ENCODE assay signal across 12 cellular contexts in the genomic region with DNA sequence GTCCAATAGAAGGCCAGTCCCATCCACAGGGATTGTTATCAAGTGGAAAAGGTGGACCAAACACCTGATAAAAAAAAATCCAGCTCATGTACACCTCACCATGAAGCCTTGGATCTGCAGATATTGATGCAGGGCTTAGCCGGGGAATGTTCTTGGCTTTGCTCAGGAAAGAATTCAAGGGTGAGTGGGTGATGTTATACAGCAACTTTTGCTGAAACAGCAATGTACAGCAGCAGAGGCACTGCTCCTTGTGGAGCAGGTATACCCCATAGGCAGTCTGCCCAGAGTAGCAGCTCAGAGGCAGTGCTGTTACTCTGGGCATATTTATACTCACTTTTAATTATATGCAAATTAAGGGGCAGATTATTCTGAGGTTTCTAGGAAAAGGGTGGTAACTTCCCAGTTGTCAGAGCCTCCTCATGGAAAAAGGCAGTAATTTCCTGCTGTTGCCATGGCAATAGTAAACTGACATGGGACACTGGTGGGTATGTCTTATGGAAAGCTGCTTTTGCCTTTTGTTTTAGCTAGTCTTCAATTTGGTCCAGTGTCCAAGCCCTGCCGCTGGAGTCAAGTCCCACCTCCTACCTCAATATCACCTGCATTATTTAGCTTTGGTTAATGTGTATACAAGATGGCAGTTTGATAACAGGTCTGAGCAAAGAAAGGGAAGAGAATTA.
DNase-seq lines count a peak whose midpoint lies in the region; TF ChIP-seq lines count a peak whose summit lies in the region.
"Had no signal": no experiment of that assay in that cellular context is flagged by ENCODE, and none has a peak within 500 bp of the region (broad histone marks: within the 10 kb centered on the region; RNA-seq: fewer than 3 reads in every experiment).

No MANE protein-coding gene starts in this region.

- peak overlapping the region; percentile 27 for H3K27ac ChIP-seq in hepatocyte

- H3K36me3 ChIP-seq in hepatocyte (replicated peaks; ENCODE audit: insufficient read depth, low read depth), result no peaks in the 10 kb centered on the region

- H3K4me2 ChIP-seq in hepatocyte, result peak overlapping the region; percentile 18

- H3K27me3 ChIP-seq in hepatocyte, result no peaks in the 10 kb centered on the region

- H3K79me2 ChIP-seq in hepatocyte, result no peaks in the 10 kb centered on the region

- peak; percentile 59 to 66 for DNase-seq in NCI-H526 (lab: John Stamatoyannopoulos, UW)
- no peak for DNase-seq in NCI-H526 treated with DMSO at 0.1 percent for 48 hours (lab: John Stamatoyannopoulos, UW)
- DNase-seq in SHP77 (lab: John Stamatoyannopoulos, UW), result peak; percentile 36 to 41
- DNase-seq in hepatocyte (ENCODE audit: low spot score), result peak; percentile 47
- DNase-seq in progenitor cell of endocrine pancreas (ENCODE audit: low spot score, unreplicated experiment), result no peak
- no peak for DNase-seq in activated CD4-positive, alpha-beta T cell treated with anti-CD3 and anti-CD28 coated beads for 48 hours
- no peak for DNase-seq in HK-2 (ENCODE audit: unreplicated experiment)
- no peak for DNase-seq in NCI-H446 treated with DMSO at 0.1 percent for 48 hours (lab: John Stamatoyannopoulos, UW)
- DNase-seq: ACHN; activated naive CD8-positive, alpha-beta T cell treated with anti-CD3 and anti-CD28 coated beads, Interleukin-2, amount 10 ng/mL, durations not matched to agents 7 days and 5 days; NCI-H226; T-cell had no signal

- no peak overlapping the region for H2AFZ ChIP-seq in hepatocyte

- peaks cover 6% of the 10 kb centered on the region for H3K4me1 ChIP-seq in hepatocyte (ENCODE audit: insufficient read depth)

- H4K20me1 ChIP-seq in hepatocyte (ENCODE audit: insufficient read depth, poor library complexity, severe bottlenecking), result no peaks in the 10 kb centered on the region

- H3K27ac Mint-ChIP-seq in progenitor cell of endocrine pancreas, result peak overlapping the region; percentile 87
- H3K27ac Mint-ChIP-seq: activated naive CD8-positive, alpha-beta T cell treated with anti-CD3 and anti-CD28 coated beads, Interleukin-2, amount 10 ng/mL, durations not matched to agents 7 days and 5 days; T-cell had no signal

- TF ChIP-seq CTCF in hepatocyte (IDR thresholded peaks at IDR 0.05; ENCODE audit: poor library complexity) (no peak), progenitor cell of endocrine pancreas (IDR thresholded peaks at IDR 0.05; ENCODE audit: unreplicated experiment) (no peak)

- H3K4me1 Mint-ChIP-seq in progenitor cell of endocrine pancreas (ENCODE audit: low read depth), result peaks cover 56% of the 10 kb centered on the region
- H3K4me1 Mint-ChIP-seq: T-cell had no signal

- no peaks in the 10 kb centered on the region for H3K9me3 ChIP-seq in hepatocyte (ENCODE audit: low read depth)

- peaks cover 13% of the 10 kb centered on the region for H3K27me3 Mint-ChIP-seq in progenitor cell of endocrine pancreas

- WGBS in hepatocyte (ENCODE audit: low lambda C conversion rate, missing lambda C conversion rate), result 37% methylated on average over 2 of the region's 2 CpGs

- no peaks in the 10 kb centered on the region for H3K36me3 Mint-ChIP-seq in progenitor cell of endocrine pancreas (ENCODE audit: insufficient read depth)
- H3K36me3 Mint-ChIP-seq: activated naive CD8-positive, alpha-beta T cell treated with anti-CD3 and anti-CD28 coated beads, Interleukin-2, amount 10 ng/mL, durations not matched to agents 7 days and 5 days; T-cell had no signal

- H3K9me3 Mint-ChIP-seq in progenitor cell of endocrine pancreas (ENCODE audit: low read depth), result no peaks in the 10 kb centered on the region
- H3K9me3 Mint-ChIP-seq: activated naive CD8-positive, alpha-beta T cell treated with anti-CD3 and anti-CD28 coated beads, Interleukin-2, amount 10 ng/mL, durations not matched to agents 7 days and 5 days had no signal

- H3K9me2 ChIP-seq in hepatocyte (replicated peaks; ENCODE audit: insufficient read depth), result no peaks in the 10 kb centered on the region

- no peak overlapping the region for H3K4me3 ChIP-seq in hepatocyte

- H3K4me3 Mint-ChIP-seq in progenitor cell of endocrine pancreas (ENCODE audit: low read depth), result no peak overlapping the region
- H3K4me3 Mint-ChIP-seq: activated naive CD8-positive, alpha-beta T cell treated with anti-CD3 and anti-CD28 coated beads, Interleukin-2, amount 10 ng/mL, durations not matched to agents 7 days and 5 days; T-cell had no signal

Comparison
In these comparisons a context has a peak if more than half of its experiments do, and no peak if none do; other contexts are left out.
1. DNase-seq: peak in NCI-H526 (2 of 2), SHP77 (2 of 2) and hepatocyte (single experiment); none in NCI-H526 treated with DMSO at 0.1 percent for 48 hours (single experiment), progenitor cell of endocrine pancreas (single experiment), activated CD4-positive, alpha-beta T cell treated with anti-CD3 and anti-CD28 coated beads for 48 hours (single experiment), HK-2 (single experiment) and NCI-H446 treated with DMSO at 0.1 percent for 48 hours (single experiment).